Comparison of ENCODE assay signal across 10 cellular contexts in genomic region chr17:31560836-31561235, GRCh38.
DNase-seq lines count a peak whose midpoint lies in the region; ATAC-seq and TF ChIP-seq lines count a peak whose summit lies in the region.
"Had no signal": no experiment of that assay in that cellular context is flagged by ENCODE, and none has a peak within 500 bp of the region (broad histone marks: within the 10 kb centered on the region; RNA-seq: fewer than 3 reads in every experiment).

No MANE protein-coding gene starts in this region.

- peak overlapping the region in 2 of 10 experiments; percentile 61 to 64; a peak in 4 of 20 replicates for H3K4me3 ChIP-seq in BLaER1 treated with 17β-estradiol and CSF1 and Interleukin-3, amounts not matched to agents 10 nM and 100 nM
- H3K4me3 ChIP-seq in OCI-LY7 (ENCODE audit: low read depth, low read length, poor library complexity, severe bottlenecking) (no peak overlapping the region), esophagus (ENCODE audit: low read depth in 1 of 2, low read length in 2 of 2) (peak overlapping the region; percentile 7 to 62)

- BruUV-seq in OCI-LY7 (replicated peaks; lab: Mats Ljungman, UMichigan) = no TSS peak

- H3K4me1 Mint-ChIP-seq in neural crest cell = peaks cover 4% of the 10 kb centered on the region

- intact Hi-C loops in OCI-LY7 (cut with micrococcal nuclease; ENCODE audit: unreplicated experiment) = no loop called here

- WGBS in esophagus, 2 donors = 29 to 43% methylated on average over 6 of the region's 6 CpGs

- H3K4me2 ChIP-seq in BLaER1 treated with 17β-estradiol and CSF1 and Interleukin-3, amounts not matched to agents 10 nM and 100 nM = peak overlapping the region; percentile 82 to 100 (median 92)
- H3K4me2 ChIP-seq in OCI-LY7 (ENCODE audit: low read length) = peak overlapping the region; percentile 56; the same call in 1 of the 2 replicates

- H3K27ac Mint-ChIP-seq in neural crest cell (ENCODE audit: unreplicated experiment) = no peak overlapping the region

- POLR2A ChIA-PET in OCI-LY7 (lab: Charles Lee) = no interaction called here

- H3K4me1 ChIP-seq in BLaER1 treated with 17β-estradiol and CSF1 and Interleukin-3, amounts not matched to agents 10 nM and 100 nM = peaks cover 63 to 83% (median 71%) of the 10 kb centered on the region in 10 experiments
- H3K4me1 ChIP-seq in OCI-LY7 (ENCODE audit: insufficient read depth, low read length, poor library complexity, severe bottlenecking) (peaks cover 30% of the 10 kb centered on the region), esophagus (ENCODE audit: control insufficient read depth in 2 of 2, insufficient read depth in 2 of 2, low read length in 1 of 2) (peaks cover 5 to 24% of the 10 kb centered on the region in 2 donors)

- no peaks in the 10 kb centered on the region for H3K36me3 Mint-ChIP-seq in neural crest cell (ENCODE audit: low read depth)

- no peaks in the 10 kb centered on the region for H4K20me1 ChIP-seq in BLaER1 treated with 17β-estradiol and CSF1 and Interleukin-3, amounts not matched to agents 10 nM and 100 nM
- H4K20me1 ChIP-seq in OCI-LY7 (ENCODE audit: insufficient read depth, low read length) = no peaks in the 10 kb centered on the region

- peaks cover 0 to 3% (median 0%) of the 10 kb centered on the region in 11 experiments; a peak in 1 of 22 replicates for H3K36me3 ChIP-seq in BLaER1 treated with 17β-estradiol and CSF1 and Interleukin-3, amounts not matched to agents 10 nM and 100 nM
- H3K36me3 ChIP-seq in OCI-LY7 (ENCODE audit: insufficient read depth, low read length) (no peaks in the 10 kb centered on the region), esophagus (ENCODE audit: control insufficient read depth in 2 of 2, insufficient read depth in 2 of 2, low read length in 1 of 2) (no peaks in the 10 kb centered on the region)

- H3K27me3 ChIP-seq in BLaER1 treated with 17β-estradiol and CSF1 and Interleukin-3, amounts not matched to agents 10 nM and 100 nM = no peaks in the 10 kb centered on the region; a peak in 1 of 22 replicates
- H3K27me3 ChIP-seq in esophagus (ENCODE audit: control insufficient read depth in 1 of 2, insufficient read depth in 2 of 2, low read length in 2 of 2) = no peaks in the 10 kb centered on the region

- CTCF ChIA-PET in OCI-LY7 (lab: Charles Lee; ENCODE audit: unreplicated experiment) = no interaction called here

- DNase-seq in OCI-LY7 (ENCODE audit: low spot score) (no peak), neural crest cell (ENCODE audit: low read depth, low spot score) (no peak), NCI-H524 treated with DMSO at 0.1 percent for 48 hours (lab: John Stamatoyannopoulos, UW) (no peak), GM19240 (ENCODE audit: insufficient read length, low spot score) (no peak)
- DNase-seq: activated gamma-delta T cell, occipital lobe had no signal

- peak overlapping the region in 3 of 11 experiments; percentile 21 to 85 (median 85); a peak in 4 of 22 replicates for H3K9ac ChIP-seq in BLaER1 treated with 17β-estradiol and CSF1 and Interleukin-3, amounts not matched to agents 10 nM and 100 nM

- H3K9me2 ChIP-seq in OCI-LY7 (ENCODE audit: insufficient read depth, low read length) = no peaks in the 10 kb centered on the region

- no peaks in the 10 kb centered on the region for H3K79me2 ChIP-seq in OCI-LY7 (ENCODE audit: insufficient read depth, low read depth, low read length)

- H3K27ac ChIP-seq in BLaER1 treated with 17β-estradiol and CSF1 and Interleukin-3, amounts not matched to agents 10 nM and 100 nM = peak overlapping the region in 7 of 11 experiments; percentile 50 to 68 (median 59); a peak in 9 of 22 replicates
- H3K27ac ChIP-seq in OCI-LY7 (ENCODE audit: low read depth, low read length, poor library complexity, severe bottlenecking) = no peak overlapping the region
- H3K27ac ChIP-seq in esophagus (ENCODE audit: low read depth in 2 of 2, low read length in 1 of 2) = peak overlapping the region; percentile 85 to 91

- peak overlapping the region; percentile 82 for H3K4me3 Mint-ChIP-seq in neural crest cell

- ATAC-seq in HG03342 (IDR thresholded peaks at IDR 0.05; ENCODE audit: unreplicated experiment) (no peak), GM18870 (IDR thresholded peaks at IDR 0.05; ENCODE audit: unreplicated experiment) (no peak)

- TF ChIP-seq CTCF in OCI-LY7 (conservative IDR thresholded peaks at IDR 0.05; ENCODE audit: low read length) = no peak
- no peak for TF ChIP-seq CTCF in neural crest cell (conservative IDR thresholded peaks at IDR 0.05)

- H2AFZ ChIP-seq in OCI-LY7 (ENCODE audit: low read length) = 0 out of 2 replicates have a peak overlapping the region, but pooled peaks have one; percentile 7

- peaks cover 57% of the 10 kb centered on the region for H3K27me3 Mint-ChIP-seq in neural crest cell (ENCODE audit: low read depth)

- H3K9me3 ChIP-seq in BLaER1 treated with 17β-estradiol and CSF1 and Interleukin-3, amounts not matched to agents 10 nM and 100 nM (replicated peaks in 1 of 11) = peaks cover 0 to 10% (median 0%) of the 10 kb centered on the region in 11 experiments; a peak in 3 of 22 replicates
- H3K9me3 ChIP-seq in OCI-LY7 (ENCODE audit: low read length) = no peaks in the 10 kb centered on the region
- no peaks in the 10 kb centered on the region for H3K9me3 ChIP-seq in esophagus (ENCODE audit: control insufficient read depth in 2 of 2, insufficient read depth in 1 of 2, low read depth in 1 of 2, low read length in 1 of 2)

- no peaks in the 10 kb centered on the region for H3K9me3 Mint-ChIP-seq in neural crest cell
